In genomic region chr1:220700591-220701179, GRCh38 we compare ENCODE assay signal across 15 cellular contexts. TPM values are rescaled to one million over a fixed set of nuclear protein-coding genes. Genes with fewer than 3 reads are reported as not detected.
DNase-seq lines count a peak whose midpoint lies in the region; ATAC-seq and TF ChIP-seq lines count a peak whose summit lies in the region.
"Had no signal": no experiment of that assay in that cellular context is flagged by ENCODE, and none has a peak within 500 bp of the region (broad histone marks: within the 10 kb centered on the region; RNA-seq: fewer than 3 reads in every experiment).

No MANE protein-coding gene starts in this region.

- DNase-seq in COR-L47 (lab: John Stamatoyannopoulos, UW) (peak; percentile 23), MG63 (peak; percentile 20), astrocyte of the spinal cord (ENCODE audit: low read depth, low spot score) (peak; percentile 9), left colon (no peak), activated T-cell treated with anti-CD3 and anti-CD28 coated beads for 4 hours (no peak), activated gamma-delta T cell treated with Interleukin-2 at 50 U/mL for 16 hours (no peak), brain microvascular endothelial cell (no peak), inferior parietal cortex (ENCODE audit: extremely low spot score) (no peak)
- DNase-seq: activated CD4-positive, CD25-positive, alpha-beta regulatory T cell treated with anti-CD3 and anti-CD28 coated beads, Interleukin-2, amount 50 U/mL, for 72 hours; kidney glomerular epithelial cell; NCI-H2081 treated with DMSO at 0.1 percent for 48 hours had no signal

- TF ChIP-seq CTCF in astrocyte of the spinal cord (IDR thresholded peaks at IDR 0.05; ENCODE audit: low read depth, low read length) (no peak), brain microvascular endothelial cell (IDR thresholded peaks at IDR 0.05; ENCODE audit: low read depth, low read length, missing control alignments) (no peak)

- no peaks in the 10 kb centered on the region; the same call in 1 of the 2 replicates for H3K27me3 ChIP-seq in MG63
- H3K27me3 ChIP-seq in brain microvascular endothelial cell (replicated peaks): no peaks in the 10 kb centered on the region
- H3K27me3 ChIP-seq: cardiac muscle cell had no signal

- in situ Hi-C loops in astrocyte of the spinal cord (cut with HindIII; ENCODE audit: low sequenced_read_pairs) (no loop called here), brain microvascular endothelial cell (cut with HindIII; ENCODE audit: low pct_ligation_motif_present, low sequenced_read_pairs) (no loop called here)

- ATAC-seq in left colon: peak; percentile 78
- ATAC-seq: activated naive CD4-positive, alpha-beta T cell treated with anti-CD3 and anti-CD28 coated beads, Interleukin-2, amount 50 U/mL, for 72 hours had no signal

- no peak overlapping the region for H3K4me3 ChIP-seq in MG63
- no peak overlapping the region for H3K4me3 ChIP-seq in astrocyte of the spinal cord (ENCODE audit: low read depth, low read length)
- no peak overlapping the region for H3K4me3 ChIP-seq in brain microvascular endothelial cell (ENCODE audit: low read depth, low read length)
- H3K4me3 ChIP-seq: cardiac muscle cell, thoracic aorta had no signal

- no peaks in the 10 kb centered on the region for H3K9me3 ChIP-seq in MG63
- H3K9me3 ChIP-seq: thoracic aorta had no signal

- intact Hi-C loops in left colon (cut with DNase I, micrococcal nuclease): no loop called here

- H3K36me3 ChIP-seq in MG63 (no peaks in the 10 kb centered on the region), brain microvascular endothelial cell (replicated peaks) (no peaks in the 10 kb centered on the region)
- H3K36me3 ChIP-seq: cardiac muscle cell, thoracic aorta had no signal

- H3K27ac ChIP-seq in brain microvascular endothelial cell: no peak overlapping the region
- H3K27ac ChIP-seq: cardiac muscle cell, thoracic aorta had no signal

RNA-seq across cellular contexts. Expression of gene C1orf115, which starts 10.5 kb away (rescaled TPM):
- total RNA-seq in MG63 (2014; rRNA removed; shearing (Covaris generic); ENCODE audit: low replicate concordance): 0.03 TPM in 1 of 2 replicates, not detected in the other
- total RNA-seq in left colon: 10 to 100 TPM; 65.8 to 91.6 TPM
- total RNA-seq: myocyte had no signal

RNA-seq across cellular contexts. Expression of gene MTARC2, which starts 47.4 kb away (rescaled TPM):
- 1.3 and 8.4 TPM in 2 replicates for total RNA-seq in MG63 (2014; rRNA removed; shearing (Covaris generic); ENCODE audit: low replicate concordance)
- 10 to 100 TPM; 36.2 to 40.0 TPM for total RNA-seq in left colon
- total RNA-seq: activated naive CD4-positive, alpha-beta T cell treated with anti-CD3 and anti-CD28 coated beads, Interleukin-2, amount 50 U/mL, for 72 hours had no signal

Comparison
In these comparisons a context has a peak if more than half of its experiments do, and no peak if none do; other contexts are left out.
1. DNase-seq: peak in COR-L47 (single experiment), MG63 (single experiment) and astrocyte of the spinal cord (single experiment); none in left colon (0 of 2), activated T-cell treated with anti-CD3 and anti-CD28 coated beads for 4 hours (single experiment), activated gamma-delta T cell treated with Interleukin-2 at 50 U/mL for 16 hours (single experiment), brain microvascular endothelial cell (single experiment) and inferior parietal cortex (single experiment).
2. RNA of gene C1orf115, which starts 10.5 kb away (total RNA-seq): 65.8 to 91.6 TPM in left colon; 0.03 TPM in MG63; every median in the first group is over 10 times any median in the second.